Comparison of ENCODE assay signal across 1 cellular context in genomic region chr22:20380486-20380885, GRCh38.
TF ChIP-seq lines count a peak whose summit lies in the region.

No MANE protein-coding gene starts in this region.

TF ChIP-seq in GM23338, 12 proteins besides CTCF, POLR2A, EP300 and RAD21 (continued from another document):
- TF ChIP-seq ZNF462 (CRISPR knock-in tag; IDR thresholded peaks at IDR 0.05) (no peak), ETS1 (IDR thresholded peaks at IDR 0.05) (no peak), JUNB (IDR thresholded peaks at IDR 0.05; ENCODE audit: unreplicated experiment) (no peak), REST (IDR thresholded peaks at IDR 0.05; ENCODE audit: unreplicated experiment) (no peak)
